ENCODE assay signal across 17 cellular contexts in the genomic region with DNA sequence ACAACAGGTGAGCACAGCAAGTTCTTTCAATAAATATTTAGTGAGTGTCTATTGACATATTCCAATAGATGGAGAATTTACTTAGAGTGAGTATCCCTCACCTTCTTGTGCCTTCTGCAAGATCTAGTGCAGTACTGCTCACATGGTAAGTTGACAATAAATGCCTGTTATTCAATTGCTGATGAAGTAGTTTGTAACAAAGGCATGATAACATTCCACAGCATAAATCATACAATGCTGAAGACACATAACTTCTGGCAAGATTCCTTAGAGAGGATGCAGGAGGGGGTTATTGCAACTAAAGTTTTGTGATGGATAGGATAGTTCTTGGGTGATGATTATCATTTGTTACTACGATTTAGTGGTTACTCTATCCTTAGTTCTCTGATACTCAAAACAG.
"Had no signal": no experiment of that assay in that cellular context is flagged by ENCODE, and none has a peak within 500 bp of the region (broad histone marks: within the 10 kb centered on the region; RNA-seq: fewer than 3 reads in every experiment).

No MANE protein-coding gene starts in this region.

- H3K27ac ChIP-seq: SK-N-MC had no signal

- DNase-seq: activated CD4-positive, alpha-beta T cell treated with anti-CD3 and anti-CD28 coated beads for 4 hours; activated CD4-positive, alpha-beta T cell treated with anti-CD3 and anti-CD28 coated beads, Interleukin-2, amount 50 U/mL, for 48 hours; activated CD8-positive, alpha-beta memory T cell treated with anti-CD3 and anti-CD28 coated beads, Interleukin-2, amount 10 ng/mL, durations not matched to agents 7 days and 5 days; activated effector memory CD4-positive, alpha-beta T cell treated with Interleukin-2 at 50 U/mL for 16 hours; activated naive CD4-positive, alpha-beta T cell; activated T-cell treated with anti-CD3 and anti-CD28 coated beads, Interleukin-2, amount 50 U/mL, for 24 hours; cerebellar nuclear complex; Kasumi-1; KBM-7; NCI-H1048; NCI-H146; NCI-H187 treated with DMSO at 0.1 percent for 48 hours; NCI-H2081 treated with DMSO at 0.1 percent for 48 hours; NCI-H526; NCI-H774; SW 1271 had no signal
